12 cellular contexts compared by ENCODE assay signal in genomic region chr12:63822352-63822751, GRCh38. TPM values are rescaled to one million over a fixed set of nuclear protein-coding genes. Genes with fewer than 3 reads are reported as not detected.
A peak's percentile ranks its signal among the peaks of the same experiment; 100 is the strongest.
DNase-seq lines count a peak whose midpoint lies in the region; ATAC-seq, FAIRE-seq and TF ChIP-seq lines count a peak whose summit lies in the region.
"Had no signal": no experiment of that assay in that cellular context is flagged by ENCODE, and none has a peak within 500 bp of the region (broad histone marks: within the 10 kb centered on the region; RNA-seq: fewer than 3 reads in every experiment).

No MANE protein-coding gene starts in this region.

- no peaks in the 10 kb centered on the region for H4K20me1 ChIP-seq in endothelial cell of umbilical vein (replicated peaks; ENCODE audit: control insufficient read depth, extremely low read depth, insufficient read depth, low read length)
- H4K20me1 ChIP-seq: BLaER1 treated with 17β-estradiol and CSF1 and Interleukin-3, amounts not matched to agents 10 nM and 100 nM had no signal

- BruUV-seq in endothelial cell of umbilical vein (replicated peaks; lab: Mats Ljungman, UMichigan) = no TSS peak

- no peak for TF ChIP-seq CTCF in endothelial cell of umbilical vein (IDR thresholded peaks at IDR 0.05; ENCODE audit: extremely low read depth in 1 of 2, insufficient read depth in 1 of 2, low read depth in 1 of 2, low read length in 2 of 2)

- peaks cover 6% of the 10 kb centered on the region for H3K4me1 Mint-ChIP-seq in activated T-cell treated with anti-CD3 and anti-CD28 coated beads, Interleukin-2, amount 50 U/mL, for 24 hours (ENCODE audit: low read depth)

- no peak overlapping the region for H3K4me3 Mint-ChIP-seq in activated T-cell treated with anti-CD3 and anti-CD28 coated beads, Interleukin-2, amount 50 U/mL, for 24 hours

- no peak for FAIRE-seq in endothelial cell of umbilical vein (lab: Jason Lieb, UNC)
- FAIRE-seq: H1 had no signal

- dilution Hi-C loops in endothelial cell of umbilical vein (cut with MboI; ENCODE audit: extremely low pct_ligation_motif_present, low sequenced_read_pairs) = no loop called here

- H3K4me1 ChIP-seq in endothelial cell of umbilical vein (ENCODE audit: control insufficient read depth, extremely low read depth, insufficient read depth, low read length) = peaks cover 2% of the 10 kb centered on the region
- H3K4me1 ChIP-seq: BLaER1 treated with 17β-estradiol and CSF1 and Interleukin-3, amounts not matched to agents 10 nM and 100 nM had no signal

- ATAC-seq in GM19397 (IDR thresholded peaks at IDR 0.05; ENCODE audit: unreplicated experiment) (no peak), HG02973 (IDR thresholded peaks at IDR 0.05; ENCODE audit: unreplicated experiment) (no peak)

- H3K36me3 Mint-ChIP-seq in activated T-cell treated with anti-CD3 and anti-CD28 coated beads, Interleukin-2, amount 50 U/mL, for 24 hours (ENCODE audit: low read depth) = no peaks in the 10 kb centered on the region

- peaks cover 48% of the 10 kb centered on the region for H3K27me3 Mint-ChIP-seq in activated T-cell treated with anti-CD3 and anti-CD28 coated beads, Interleukin-2, amount 50 U/mL, for 24 hours

- H3K27ac Mint-ChIP-seq in activated T-cell treated with anti-CD3 and anti-CD28 coated beads, Interleukin-2, amount 50 U/mL, for 24 hours = no peak overlapping the region
- H3K27ac Mint-ChIP-seq: activated B cell treated with CpG ODN at 0.5 μM for 24 hours had no signal

- no peak for TF ChIP-seq POLR2A in endothelial cell of umbilical vein (IDR thresholded peaks at IDR 0.05; ENCODE audit: low read depth, low read length)

- H3K4me2 ChIP-seq in endothelial cell of umbilical vein (ENCODE audit: insufficient read depth, low read length) = peak overlapping the region; percentile 7
- H3K4me2 ChIP-seq: BLaER1 treated with 17β-estradiol and CSF1 and Interleukin-3, amounts not matched to agents 10 nM and 100 nM had no signal

- H3K4me3 ChIP-seq in endothelial cell of umbilical vein (replicated peaks in 1 of 3; ENCODE audit: insufficient read depth in 1 of 3, low read depth in 1 of 3, low read length in 3 of 3) = no peak overlapping the region
- H3K4me3 ChIP-seq: BLaER1 treated with 17β-estradiol and CSF1 and Interleukin-3, amounts not matched to agents 10 nM and 100 nM had no signal

- H2AFZ ChIP-seq in endothelial cell of umbilical vein (ENCODE audit: low read depth, low read length) = peak overlapping the region; percentile 91

- no peak overlapping the region for H3K27ac ChIP-seq in endothelial cell of umbilical vein (ENCODE audit: insufficient read depth, low read depth, low read length)
- H3K27ac ChIP-seq: BLaER1 treated with 17β-estradiol and CSF1 and Interleukin-3, amounts not matched to agents 10 nM and 100 nM had no signal

- CTCF ChIA-PET in endothelial cell of umbilical vein (lab: Charles Lee) = interaction anchor here (0.6 to 1.7 kb wide), 5 partner anchors 9 to 434 kb away, joined by 3 to 6 read pairs (median 5); no protein-coding TSS in a partner anchor

- no peaks in the 10 kb centered on the region for H3K9me1 ChIP-seq in endothelial cell of umbilical vein (replicated peaks; ENCODE audit: control insufficient read depth, extremely low read depth, insufficient read depth, low read length)

- H3K9me3 ChIP-seq in endothelial cell of umbilical vein (replicated peaks; ENCODE audit: control insufficient read depth, insufficient read depth, low read length) = no peaks in the 10 kb centered on the region

- H3K9me3 Mint-ChIP-seq in activated T-cell treated with anti-CD3 and anti-CD28 coated beads, Interleukin-2, amount 50 U/mL, for 24 hours = no peaks in the 10 kb centered on the region

- H3K9ac ChIP-seq in endothelial cell of umbilical vein (replicated peaks; ENCODE audit: extremely low read depth, insufficient read depth, low read length) = no peak overlapping the region
- H3K9ac ChIP-seq: BLaER1 treated with 17β-estradiol and CSF1 and Interleukin-3, amounts not matched to agents 10 nM and 100 nM had no signal

- intact Hi-C loops in endothelial cell of umbilical vein (cut with micrococcal nuclease) = no loop called here

- DNase-seq in A172 (ENCODE audit: low spot score) (peak; percentile 29), HS-5 (ENCODE audit: low read depth) (peak; percentile 56), endothelial cell of umbilical vein (ENCODE audit: low read depth, low spot score) (no peak), non-pigmented ciliary epithelial cell (ENCODE audit: low read depth) (peak; percentile 27)
- no peak for DNase-seq in activated T-cell treated with anti-CD3 and anti-CD28 coated beads, Interleukin-2, amount 50 U/mL, for 24 hours
- DNase-seq in activated T-cell treated with anti-CD3 and anti-CD28 coated beads, Interleukin-2, amount 50 U/mL, for 1 hour = no peak
- DNase-seq: activated B cell treated with CpG ODN at 0.5 μM for 24 hours; activated effector memory CD4-positive, alpha-beta T cell treated with anti-CD3 and anti-CD28 coated beads, Interleukin-2, amount 50 U/mL, for 16 hours had no signal

- H3K36me3 ChIP-seq in endothelial cell of umbilical vein (ENCODE audit: control insufficient read depth in 2 of 2, extremely low read depth in 1 of 2, insufficient read depth in 2 of 2, low read length in 2 of 2) = no peaks in the 10 kb centered on the region
- H3K36me3 ChIP-seq: BLaER1 treated with 17β-estradiol and CSF1 and Interleukin-3, amounts not matched to agents 10 nM and 100 nM had no signal

- no peaks in the 10 kb centered on the region for H3K79me2 ChIP-seq in endothelial cell of umbilical vein (ENCODE audit: control insufficient read depth, insufficient read depth, low read length)

- peaks cover 0 to 1% of the 10 kb centered on the region in 2 experiments for H3K27me3 ChIP-seq in endothelial cell of umbilical vein (ENCODE audit: control insufficient read depth in 2 of 2, insufficient read depth in 2 of 2, low read length in 2 of 2)
- H3K27me3 ChIP-seq: BLaER1 treated with 17β-estradiol and CSF1 and Interleukin-3, amounts not matched to agents 10 nM and 100 nM had no signal

- POLR2A ChIA-PET in endothelial cell of umbilical vein (lab: Charles Lee) = no interaction called here

TF ChIP-seq in endothelial cell of umbilical vein, 7 proteins besides CTCF, POLR2A, EP300 and RAD21:
- no peak for TF ChIP-seq EZH2 (IDR thresholded peaks at IDR 0.05; ENCODE audit: borderline replicate concordance, low read depth, low read length, severe bottlenecking)
- no peak for TF ChIP-seq JUN (IDR thresholded peaks at IDR 0.05; ENCODE audit: borderline replicate concordance, insufficient read depth, insufficient read length, low read depth)
- no peak for TF ChIP-seq FOS (IDR thresholded peaks at IDR 0.05; ENCODE audit: borderline replicate concordance, insufficient read depth, low read length)
- no peak for TF ChIP-seq MYC (IDR thresholded peaks at IDR 0.05; ENCODE audit: low read depth, low read length)
- no peak for TF ChIP-seq POLR2AphosphoS5 (IDR thresholded peaks at IDR 0.05; ENCODE audit: insufficient read depth, low read depth, low read length)
- no peak for TF ChIP-seq GATA2 (IDR thresholded peaks at IDR 0.05; ENCODE audit: insufficient read depth, insufficient read length, low read depth, low read length)
- no peak for TF ChIP-seq MAX (IDR thresholded peaks at IDR 0.05; ENCODE audit: insufficient read depth, insufficient read length)

RNA-seq across cellular contexts. Expression of gene SRGAP1, which starts 22.1 kb away (rescaled TPM):
- 2.3 and 3.3 TPM in 2 replicates for total RNA-seq in A172 (2014; rRNA removed; shearing (Covaris generic))
- total RNA-seq in endothelial cell of umbilical vein = 10.8 and 16.3 TPM in 2 replicates
- polyA plus RNA-seq in endothelial cell of umbilical vein = 4.6 and 4.9 TPM in 2 replicates
- polyA plus RNA-seq in endothelial cell of umbilical vein (2011; cell fraction: cytosol; rRNA removed) = 2.9 and 3.1 TPM in 2 replicates
- polyA plus RNA-seq in endothelial cell of umbilical vein (2011; cell fraction: nucleus; rRNA removed) = 18.9 and 19.1 TPM in 2 replicates
- polyA plus RNA-seq in endothelial cell of umbilical vein (2012) = 4.5 and 5.8 TPM in 2 replicates
- 22.4 and 30.6 TPM in 2 replicates for polyA minus RNA-seq in endothelial cell of umbilical vein
- 9.6 TPM for polyA minus RNA-seq in endothelial cell of umbilical vein (2011; cell fraction: cytosol; rRNA and poly(A)+ RNA removed)
- 46.1 and 52.4 TPM in 2 replicates for polyA minus RNA-seq in endothelial cell of umbilical vein (2011; cell fraction: nucleus; rRNA and poly(A)+ RNA removed)

RNA-seq across cellular contexts. Expression of gene RXYLT1, which starts 42.6 kb away (rescaled TPM):
- 29.9 and 31.4 TPM in 2 replicates for total RNA-seq in A172 (2014; rRNA removed; shearing (Covaris generic))
- total RNA-seq in endothelial cell of umbilical vein = 13.1 and 15.8 TPM in 2 replicates
- polyA plus RNA-seq in endothelial cell of umbilical vein = 5.3 and 8.1 TPM in 2 replicates
- 10.8 and 12.2 TPM in 2 replicates for polyA plus RNA-seq in endothelial cell of umbilical vein (2011; cell fraction: cytosol; rRNA removed)
- polyA plus RNA-seq in endothelial cell of umbilical vein (2011; cell fraction: nucleus; rRNA removed) = 7.4 and 10.6 TPM in 2 replicates
- polyA plus RNA-seq in endothelial cell of umbilical vein (2012) = 13.5 and 16.5 TPM in 2 replicates
- polyA minus RNA-seq in endothelial cell of umbilical vein = 4.5 and 5.8 TPM in 2 replicates
- polyA minus RNA-seq in endothelial cell of umbilical vein (2011; cell fraction: cytosol; rRNA and poly(A)+ RNA removed) = 3.8 TPM
- 11.7 and 13.6 TPM in 2 replicates for polyA minus RNA-seq in endothelial cell of umbilical vein (2011; cell fraction: nucleus; rRNA and poly(A)+ RNA removed)

Comparison
In these comparisons a context has a peak if more than half of its experiments do, and no peak if none do; other contexts are left out.
1. DNase-seq: peak in A172 (single experiment), HS-5 (single experiment) and non-pigmented ciliary epithelial cell (single experiment); none in endothelial cell of umbilical vein (single experiment), activated T-cell treated with anti-CD3 and anti-CD28 coated beads, Interleukin-2, amount 50 U/mL, for 24 hours (single experiment) and activated T-cell treated with anti-CD3 and anti-CD28 coated beads, Interleukin-2, amount 50 U/mL, for 1 hour (single experiment).